ENCODE assay signal across 1 cellular context in genomic region chr6:47041741-47042140, GRCh38.
TF ChIP-seq lines count a peak whose summit lies in the region.

No MANE protein-coding gene starts in this region.

TF ChIP-seq in WTC11, 78 proteins besides CTCF, POLR2A, EP300 and RAD21 (continued from another document):
- TF ChIP-seq AR (CRISPR knock-in tag; IDR thresholded peaks at IDR 0.05) = no peak
- TF ChIP-seq ARID4B (CRISPR knock-in tag; IDR thresholded peaks at IDR 0.05; ENCODE audit: borderline replicate concordance) = no peak
- no peak for TF ChIP-seq SMAD3 (CRISPR knock-in tag; IDR thresholded peaks at IDR 0.05; ENCODE audit: borderline replicate concordance)
- no peak for TF ChIP-seq SP1 (CRISPR knock-in tag; conservative IDR thresholded peaks at IDR 0.05)
- TF ChIP-seq ZBTB43 (CRISPR knock-in tag; IDR thresholded peaks at IDR 0.05) = no peak
- TF ChIP-seq OVOL2 (CRISPR knock-in tag; IDR thresholded peaks at IDR 0.05; ENCODE audit: borderline replicate concordance) = no peak
- TF ChIP-seq EMX1 (CRISPR knock-in tag; IDR thresholded peaks at IDR 0.05) = no peak
- no peak for TF ChIP-seq USF1 (CRISPR knock-in tag; IDR thresholded peaks at IDR 0.05)
- TF ChIP-seq AFF4 (CRISPR knock-in tag; IDR thresholded peaks at IDR 0.05; ENCODE audit: borderline replicate concordance) = no peak
- TF ChIP-seq IRF2 (CRISPR knock-in tag; IDR thresholded peaks at IDR 0.05; ENCODE audit: borderline replicate concordance, low read depth) = no peak
- TF ChIP-seq NR2C2 (CRISPR knock-in tag; IDR thresholded peaks at IDR 0.05) = no peak
- no peak for TF ChIP-seq ZNF138 (CRISPR knock-in tag; conservative IDR thresholded peaks at IDR 0.05)
